Comparison of ENCODE assay signal across 25 cellular contexts in the genomic region with DNA sequence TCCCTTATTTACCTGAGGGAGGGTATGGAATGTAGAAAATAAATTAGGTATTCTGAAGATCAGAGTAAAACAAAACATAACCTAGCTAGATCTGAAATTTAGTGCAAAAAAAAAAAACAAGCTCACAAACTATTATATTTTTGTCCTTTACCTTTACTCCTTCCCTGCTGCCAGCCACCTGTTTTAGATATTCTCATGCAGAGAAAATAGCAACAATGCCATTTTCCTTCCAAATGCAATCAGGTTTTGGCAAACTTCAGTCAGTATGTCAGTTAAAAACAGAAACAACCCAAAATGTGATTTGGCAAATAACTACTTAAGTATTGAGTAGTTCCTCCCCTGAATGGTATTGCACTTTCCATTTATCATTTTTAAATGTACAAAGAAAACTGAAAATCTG.
"Had no signal": no experiment of that assay in that cellular context is flagged by ENCODE, and none has a peak within 500 bp of the region (broad histone marks: within the 10 kb centered on the region; RNA-seq: fewer than 3 reads in every experiment).

No MANE protein-coding gene starts in this region.

- H3K4me3 ChIP-seq: coronary artery, dorsolateral prefrontal cortex, gastrocnemius medialis, heart left ventricle had no signal

- H3K27me3 ChIP-seq: brain microvascular endothelial cell, dorsolateral prefrontal cortex, foreskin keratinocyte, gastrocnemius medialis, heart left ventricle had no signal

- H3K36me3 ChIP-seq: brain microvascular endothelial cell, gastrocnemius medialis, heart left ventricle had no signal

- DNase-seq: activated CD4-positive, alpha-beta memory T cell treated with anti-CD3 and anti-CD28 coated beads for 36 hours; activated CD4-positive, alpha-beta T cell treated with anti-CD3 and anti-CD28 coated beads for 36 hours; activated CD4-positive, alpha-beta T cell treated with anti-CD3 and anti-CD28 coated beads, Interleukin-2, amount 10 ng/mL, durations not matched to agents 24 days and 14 days; activated CD4-positive, CD25-positive, alpha-beta regulatory T cell; activated CD4-positive, CD25-positive, alpha-beta regulatory T cell treated with anti-CD3 and anti-CD28 coated beads, Interleukin-2, amount 50 U/mL, for 72 hours; activated CD8-positive, alpha-beta memory T cell treated with anti-CD3 and anti-CD28 coated beads, Interleukin-2, amount 50 U/mL, for 48 hours; activated gamma-delta T cell; activated naive CD4-positive, alpha-beta T cell treated with anti-CD3 and anti-CD28 coated beads, Interleukin-2, amount 50 U/mL, for 16 hours; activated naive CD4-positive, alpha-beta T cell treated with Interleukin-2 at 50 U/mL for 16 hours; activated T-cell treated with anti-CD3 and anti-CD28 coated beads for 4 hours; activated T-cell treated with anti-CD3 and anti-CD28 coated beads, Interleukin-2, amount 50 U/mL, for 24 hours; activated T-cell treated with anti-CD3 and anti-CD28 coated beads, Interleukin-2, amount 50 U/mL, for 72 hours; amniotic stem cell; anterior cingulate cortex; brain microvascular endothelial cell; effector memory CD4-positive, alpha-beta T cell; endodermal cell; foreskin keratinocyte; gastrocnemius medialis; glutamatergic neuron; heart left ventricle; T-helper 2 cell had no signal

- H3K4me1 ChIP-seq: foreskin keratinocyte had no signal

- ATAC-seq: activated CD4-positive, alpha-beta T cell treated with anti-CD3 and anti-CD28 coated beads for 36 hours; activated T-cell treated with anti-CD3 and anti-CD28 coated beads, Interleukin-2, amount 50 U/mL, for 72 hours; esophagus mucosa; foreskin keratinocyte; gastrocnemius medialis; heart left ventricle had no signal

- H3K27ac ChIP-seq: brain microvascular endothelial cell, coronary artery, dorsolateral prefrontal cortex, foreskin keratinocyte, gastrocnemius medialis, heart left ventricle had no signal

- H3K9me3 ChIP-seq: gastrocnemius medialis, heart left ventricle had no signal
